Comparison of ENCODE assay signal across 8 cellular contexts in the genomic region with DNA sequence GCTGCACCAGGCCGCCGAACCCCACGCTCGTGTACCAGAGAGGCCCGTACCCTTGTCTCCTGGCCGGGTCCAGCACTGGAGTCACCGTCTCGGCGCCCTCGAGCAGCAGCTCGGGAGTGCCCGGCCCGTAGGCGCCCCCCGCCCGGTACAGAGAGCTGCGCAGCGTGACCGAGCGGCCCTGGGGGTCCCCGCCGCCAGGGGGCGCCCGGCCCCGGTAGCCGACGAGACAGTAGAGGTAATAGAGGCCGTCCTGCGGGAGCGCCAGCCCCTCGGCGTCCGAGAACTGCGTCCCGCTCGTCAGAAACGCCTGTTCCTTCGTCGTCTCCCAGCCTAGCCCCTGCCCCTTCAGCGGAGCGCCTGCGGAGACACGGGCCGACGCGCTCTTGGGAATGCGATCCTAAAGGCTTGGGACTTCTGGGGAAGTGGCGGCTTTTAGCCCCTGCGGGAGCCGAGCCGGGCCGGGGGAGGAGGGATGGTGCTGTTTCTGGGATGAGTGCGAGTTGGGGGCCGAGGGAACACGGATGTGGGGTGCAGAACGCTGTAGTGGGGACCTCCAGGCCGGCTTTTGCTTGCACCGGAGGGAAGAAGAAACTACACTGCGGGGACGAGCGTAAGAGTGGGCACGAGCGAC. TPM values are rescaled to one million over a fixed set of nuclear protein-coding genes. Genes with fewer than 3 reads are reported as not detected.
DNase-seq lines count a peak whose midpoint lies in the region; ATAC-seq, FAIRE-seq and TF ChIP-seq lines count a peak whose summit lies in the region.

No MANE protein-coding gene starts in this region.

- TF ChIP-seq CTCF in neural cell (IDR thresholded peaks at IDR 0.05; ENCODE audit: poor library complexity, severe bottlenecking), result peak; percentile 93

- no peaks in the 10 kb centered on the region for H3F3A ChIP-seq in neural cell (ENCODE audit: insufficient read depth, low read length, poor library complexity, severe bottlenecking)

- H3K9ac ChIP-seq in neural cell (ENCODE audit: low read length), result peak overlapping the region; percentile 61

- intact Hi-C loops in activated T-helper 2 cell treated with anti-CD3 and anti-CD28 coated beads, Interferon-gamma antibody, Interleukin-2, Interleukin-4, amounts not matched to agents 10 μg/mL and 5 μg/mL and 100 μg/mL, durations not matched to agents 14 hours and 24 hours and 36 hours (cut with micrococcal nuclease), result loop anchor here (1.0 kb wide), 2 partner anchors 16 to 30 kb away; no protein-coding TSS in a partner anchor

- H3K9me2 ChIP-seq in neural cell (ENCODE audit: insufficient read depth, low read length), result no peaks in the 10 kb centered on the region

- H2AFZ ChIP-seq in neural cell (ENCODE audit: low read depth, low read length), result peak overlapping the region; percentile 54

- ATAC-seq in GM19452 (IDR thresholded peaks at IDR 0.05; ENCODE audit: unreplicated experiment), result peak; percentile 70
- ATAC-seq in stimulated activated naive CD8-positive, alpha-beta T cell treated with anti-CD3 and anti-CD28 coated beads, Interleukin-15, amount 100 ng/mL, for 72 hours, result peak; percentile 87

- peaks cover 5% of the 10 kb centered on the region for H3K36me3 ChIP-seq in CD8-positive, alpha-beta memory T cell (ENCODE audit: insufficient read depth, low read length)
- no peaks in the 10 kb centered on the region for H3K36me3 ChIP-seq in neural cell (ENCODE audit: insufficient read depth, low read length)

- H3K27ac ChIP-seq in CD8-positive, alpha-beta memory T cell (ENCODE audit: low read depth, low read length), result peak overlapping the region; percentile 85
- H3K27ac ChIP-seq in neural cell (ENCODE audit: low read length), result peak overlapping the region; percentile 9

- peaks cover 80% of the 10 kb centered on the region for H3K4me1 ChIP-seq in CD8-positive, alpha-beta memory T cell (ENCODE audit: insufficient read depth, low read length)

- no peaks in the 10 kb centered on the region for H4K20me1 ChIP-seq in neural cell (ENCODE audit: insufficient read depth)

- FAIRE-seq in RCC 7860 (lab: Jason Lieb, UNC), result no peak

- peaks cover 70 to 88% (median 80%) of the 10 kb centered on the region in 3 donors for H3K4me1 Mint-ChIP-seq in CD8-positive, alpha-beta memory T cell
- H3K4me1 Mint-ChIP-seq in IgD-negative memory B cell, result peaks cover 41 to 55% (median 52%) of the 10 kb centered on the region in 3 donors
- H3K4me1 Mint-ChIP-seq in activated T-helper 2 cell treated with anti-CD3 and anti-CD28 coated beads, Interferon-gamma antibody, Interleukin-2, Interleukin-4, amounts not matched to agents 10 μg/mL and 5 μg/mL and 100 μg/mL, durations not matched to agents 14 hours and 24 hours and 36 hours (ENCODE audit: low read depth), result peaks cover 57% of the 10 kb centered on the region
- H3K4me1 Mint-ChIP-seq in stimulated activated naive CD8-positive, alpha-beta T cell treated with anti-CD3 and anti-CD28 coated beads, Interleukin-15, amount 100 ng/mL, for 72 hours, result peaks cover 66% of the 10 kb centered on the region

- peak; percentile 83 to 91 (median 87) for DNase-seq in CD8-positive, alpha-beta memory T cell
- DNase-seq in RCC 7860 (ENCODE audit: low spot score) (peak; percentile 62), fibroblast of the conjunctiva (ENCODE audit: low read depth) (peak; percentile 49)
- DNase-seq in activated T-helper 2 cell treated with anti-CD3 and anti-CD28 coated beads, Interferon-gamma antibody, Interleukin-2, Interleukin-4, amounts not matched to agents 10 μg/mL and 5 μg/mL and 100 μg/mL, durations not matched to agents 14 hours and 24 hours and 36 hours (ENCODE audit: low spot score), result peak; percentile 80
- peak; percentile 90 to 92 for DNase-seq in stimulated activated naive CD8-positive, alpha-beta T cell treated with anti-CD3 and anti-CD28 coated beads, Interleukin-15, amount 100 ng/mL, for 72 hours

- peaks cover 16 to 55% (median 18%) of the 10 kb centered on the region in 3 donors for H3K36me3 Mint-ChIP-seq in CD8-positive, alpha-beta memory T cell
- peaks cover 10% of the 10 kb centered on the region for H3K36me3 Mint-ChIP-seq in IgD-negative memory B cell
- H3K36me3 Mint-ChIP-seq in activated T-helper 2 cell treated with anti-CD3 and anti-CD28 coated beads, Interferon-gamma antibody, Interleukin-2, Interleukin-4, amounts not matched to agents 10 μg/mL and 5 μg/mL and 100 μg/mL, durations not matched to agents 14 hours and 24 hours and 36 hours (ENCODE audit: low read depth), result peaks cover 43% of the 10 kb centered on the region

- no peak overlapping the region for H3K4me2 ChIP-seq in neural cell (ENCODE audit: low read length)

- CTCF ChIA-PET in CD8-positive, alpha-beta memory T cell (lab: Charles Lee), result interaction anchor here (0.6 to 22.0 kb wide), 14 partner anchors 0 to 984 kb away, joined by 3 to 692 read pairs (median 4); a partner anchor contains a TSS

- H3K27me3 ChIP-seq in CD8-positive, alpha-beta memory T cell (ENCODE audit: insufficient read depth, low read length, poor library complexity, severe bottlenecking), result no peaks in the 10 kb centered on the region
- peaks cover 14% of the 10 kb centered on the region for H3K27me3 ChIP-seq in neural cell (ENCODE audit: insufficient read depth, low read depth, low read length)

- POLR2A ChIA-PET in CD8-positive, alpha-beta memory T cell (lab: Charles Lee), result interaction anchor here (0.6 to 7.6 kb wide), 13 partner anchors 10 to 86 kb away, joined by 3 to 91 read pairs (median 6); a partner anchor contains a TSS

- no peaks in the 10 kb centered on the region for H3K9me3 Mint-ChIP-seq in CD8-positive, alpha-beta memory T cell
- no peaks in the 10 kb centered on the region for H3K9me3 Mint-ChIP-seq in IgD-negative memory B cell
- H3K9me3 Mint-ChIP-seq in activated T-helper 2 cell treated with anti-CD3 and anti-CD28 coated beads, Interferon-gamma antibody, Interleukin-2, Interleukin-4, amounts not matched to agents 10 μg/mL and 5 μg/mL and 100 μg/mL, durations not matched to agents 14 hours and 24 hours and 36 hours, result no peaks in the 10 kb centered on the region
- H3K9me3 Mint-ChIP-seq in stimulated activated naive CD8-positive, alpha-beta T cell treated with anti-CD3 and anti-CD28 coated beads, Interleukin-15, amount 100 ng/mL, for 72 hours, result no peaks in the 10 kb centered on the region

- peaks cover 0 to 1% of the 10 kb centered on the region in 2 donors for H3K27me3 Mint-ChIP-seq in CD8-positive, alpha-beta memory T cell
- no peaks in the 10 kb centered on the region for H3K27me3 Mint-ChIP-seq in IgD-negative memory B cell
- no peaks in the 10 kb centered on the region for H3K27me3 Mint-ChIP-seq in activated T-helper 2 cell treated with anti-CD3 and anti-CD28 coated beads, Interferon-gamma antibody, Interleukin-2, Interleukin-4, amounts not matched to agents 10 μg/mL and 5 μg/mL and 100 μg/mL, durations not matched to agents 14 hours and 24 hours and 36 hours (ENCODE audit: low read depth)
- H3K27me3 Mint-ChIP-seq in stimulated activated naive CD8-positive, alpha-beta T cell treated with anti-CD3 and anti-CD28 coated beads, Interleukin-15, amount 100 ng/mL, for 72 hours, result no peaks in the 10 kb centered on the region

- H3K4me3 Mint-ChIP-seq in CD8-positive, alpha-beta memory T cell, result peak overlapping the region; percentile 98 to 100 (median 99)
- peak overlapping the region; percentile 93 to 100 (median 98) for H3K4me3 Mint-ChIP-seq in IgD-negative memory B cell
- peak overlapping the region; percentile 97 for H3K4me3 Mint-ChIP-seq in activated T-helper 2 cell treated with anti-CD3 and anti-CD28 coated beads, Interferon-gamma antibody, Interleukin-2, Interleukin-4, amounts not matched to agents 10 μg/mL and 5 μg/mL and 100 μg/mL, durations not matched to agents 14 hours and 24 hours and 36 hours (ENCODE audit: low read depth)
- peak overlapping the region; percentile 91 to 93 for H3K4me3 Mint-ChIP-seq in stimulated activated naive CD8-positive, alpha-beta T cell treated with anti-CD3 and anti-CD28 coated beads, Interleukin-15, amount 100 ng/mL, for 72 hours

- H3K9me3 ChIP-seq in CD8-positive, alpha-beta memory T cell (ENCODE audit: low read length), result no peaks in the 10 kb centered on the region
- H3K9me3 ChIP-seq in neural cell (ENCODE audit: low read length), result no peaks in the 10 kb centered on the region

- H3K27ac Mint-ChIP-seq in CD8-positive, alpha-beta memory T cell, result peak overlapping the region; percentile 87 to 100 (median 96)
- peak overlapping the region; percentile 96 to 100 (median 99) for H3K27ac Mint-ChIP-seq in IgD-negative memory B cell
- H3K27ac Mint-ChIP-seq in activated T-helper 2 cell treated with anti-CD3 and anti-CD28 coated beads, Interferon-gamma antibody, Interleukin-2, Interleukin-4, amounts not matched to agents 10 μg/mL and 5 μg/mL and 100 μg/mL, durations not matched to agents 14 hours and 24 hours and 36 hours, result peak overlapping the region; percentile 89
- peak overlapping the region; percentile 93 to 96 for H3K27ac Mint-ChIP-seq in stimulated activated naive CD8-positive, alpha-beta T cell treated with anti-CD3 and anti-CD28 coated beads, Interleukin-15, amount 100 ng/mL, for 72 hours

- no peaks in the 10 kb centered on the region for H3K79me2 ChIP-seq in neural cell (replicated peaks; ENCODE audit: insufficient read depth, low read length)

- TF ChIP-seq RAD21 in neural cell (conservative IDR thresholded peaks at IDR 0.05), result peak; percentile 69

- TF ChIP-seq EP300 in neural cell (conservative IDR thresholded peaks at IDR 0.05; ENCODE audit: poor library complexity, severe bottlenecking), result no peak

- peak overlapping the region; percentile 93 for H3K4me3 ChIP-seq in CD8-positive, alpha-beta memory T cell (ENCODE audit: low read length)
- peak overlapping the region; percentile 67 for H3K4me3 ChIP-seq in neural cell (ENCODE audit: low read length)

RNA-seq across cellular contexts. Expression of a gene that starts 1.3 kb away (rescaled TPM):
- total RNA-seq in CD8-positive, alpha-beta memory T cell, result 100 to 1,000 TPM; 196 to 206 TPM
- 1,182 TPM for polyA plus RNA-seq in CD8-positive, alpha-beta memory T cell
- polyA plus RNA-seq in IgD-negative memory B cell (2,767 TPM), neural cell (not detected in 2 replicates)
- 16.3 and 16.6 TPM in 2 replicates for total RNA-seq in activated T-helper 2 cell treated with anti-CD3 and anti-CD28 coated beads, Interferon-gamma antibody, Interleukin-2, Interleukin-4, amounts not matched to agents 10 μg/mL and 5 μg/mL and 100 μg/mL, durations not matched to agents 14 hours and 24 hours and 36 hours
- polyA minus RNA-seq in neural cell, result not detected in 2 replicates

RNA-seq across cellular contexts. Expression of a gene that starts 5.2 kb away (rescaled TPM):
- 10 to 100 TPM; 22.0 to 22.4 TPM for total RNA-seq in CD8-positive, alpha-beta memory T cell
- polyA plus RNA-seq in CD8-positive, alpha-beta memory T cell, result 49.6 TPM
- 20.5 TPM for polyA plus RNA-seq in IgD-negative memory B cell
- total RNA-seq in activated T-helper 2 cell treated with anti-CD3 and anti-CD28 coated beads, Interferon-gamma antibody, Interleukin-2, Interleukin-4, amounts not matched to agents 10 μg/mL and 5 μg/mL and 100 μg/mL, durations not matched to agents 14 hours and 24 hours and 36 hours, result 10.2 and 14.6 TPM in 2 replicates
- polyA plus RNA-seq in neural cell, result not detected in 2 replicates
- polyA minus RNA-seq in neural cell, result not detected in 2 replicates

RNA-seq across cellular contexts. Expression of a gene that starts 5.6 kb away (rescaled TPM):
- total RNA-seq in CD8-positive, alpha-beta memory T cell, result 100 to 1,000 TPM; 207 to 215 TPM
- polyA plus RNA-seq in CD8-positive, alpha-beta memory T cell, result 7.9 TPM
- polyA plus RNA-seq in IgD-negative memory B cell, result 6.4 TPM
- 94.4 and 96.8 TPM in 2 replicates for total RNA-seq in activated T-helper 2 cell treated with anti-CD3 and anti-CD28 coated beads, Interferon-gamma antibody, Interleukin-2, Interleukin-4, amounts not matched to agents 10 μg/mL and 5 μg/mL and 100 μg/mL, durations not matched to agents 14 hours and 24 hours and 36 hours
- not detected in 2 replicates for polyA plus RNA-seq in neural cell
- polyA minus RNA-seq in neural cell, result not detected in 2 replicates

RNA-seq across cellular contexts. Expression of a gene that starts 8.8 kb away (rescaled TPM):
- total RNA-seq in CD8-positive, alpha-beta memory T cell, result 100 to 1,000 TPM; 839 to 854 TPM
- 23.3 TPM for polyA plus RNA-seq in CD8-positive, alpha-beta memory T cell
- polyA plus RNA-seq in IgD-negative memory B cell (16.3 TPM), neural cell (0.56 TPM in 1 of 2 replicates, not detected in the other)
- total RNA-seq in activated T-helper 2 cell treated with anti-CD3 and anti-CD28 coated beads, Interferon-gamma antibody, Interleukin-2, Interleukin-4, amounts not matched to agents 10 μg/mL and 5 μg/mL and 100 μg/mL, durations not matched to agents 14 hours and 24 hours and 36 hours, result 293 and 308 TPM in 2 replicates
- polyA minus RNA-seq in neural cell, result not detected in 2 replicates

RNA-seq across cellular contexts. Expression of a gene that starts 11.9 kb away (rescaled TPM):
- 10 to 100 TPM; 22.4 to 26.3 TPM for total RNA-seq in CD8-positive, alpha-beta memory T cell
- polyA plus RNA-seq in CD8-positive, alpha-beta memory T cell, result 328 TPM
- polyA plus RNA-seq in IgD-negative memory B cell (140 TPM), neural cell (not detected in 2 replicates)
- total RNA-seq in activated T-helper 2 cell treated with anti-CD3 and anti-CD28 coated beads, Interferon-gamma antibody, Interleukin-2, Interleukin-4, amounts not matched to agents 10 μg/mL and 5 μg/mL and 100 μg/mL, durations not matched to agents 14 hours and 24 hours and 36 hours, result 8.0 and 9.3 TPM in 2 replicates
- polyA minus RNA-seq in neural cell, result not detected in 2 replicates

Comparison
In these comparisons a context has a peak if more than half of its experiments do, and no peak if none do; other contexts are left out.
1. Peak in every context shown above with its lines: DNase-seq, ATAC-seq, H3K4me3 ChIP-seq and H3K27ac ChIP-seq.
2. RNA of a gene that starts 1.3 kb away (polyA plus RNA-seq): 2,767 TPM in IgD-negative memory B cell (single experiment) and 1,182 TPM in CD8-positive, alpha-beta memory T cell (single experiment); not detected in neural cell; every median in the first group is over 1,000 times any median in the second.
3. RNA of a gene that starts 5.2 kb away (polyA plus RNA-seq): 49.6 TPM in CD8-positive, alpha-beta memory T cell (single experiment) and 20.5 TPM in IgD-negative memory B cell (single experiment); not detected in neural cell; every median in the first group is over 10 times any median in the second.